ENCODE assay signal across 1 cellular context in genomic region chr17:45430006-45430737, GRCh38.
TF ChIP-seq lines count a peak whose summit lies in the region.

No MANE protein-coding gene starts in this region.

TF ChIP-seq in HepG2, 621 proteins besides CTCF, POLR2A, EP300 and RAD21 (continued from another document and continues in another):
- no peak for TF ChIP-seq GPBP1L1 (CRISPR knock-in tag; IDR thresholded peaks at IDR 0.05)
- no peak for TF ChIP-seq PRDM4 (CRISPR knock-in tag; IDR thresholded peaks at IDR 0.05; ENCODE audit: borderline replicate concordance)
- no peak for TF ChIP-seq ZNF432 (CRISPR knock-in tag; IDR thresholded peaks at IDR 0.05; ENCODE audit: borderline replicate concordance)
- no peak for TF ChIP-seq FOXC1 (CRISPR knock-in tag; IDR thresholded peaks at IDR 0.05; ENCODE audit: borderline replicate concordance)
- TF ChIP-seq, protein P1, sequence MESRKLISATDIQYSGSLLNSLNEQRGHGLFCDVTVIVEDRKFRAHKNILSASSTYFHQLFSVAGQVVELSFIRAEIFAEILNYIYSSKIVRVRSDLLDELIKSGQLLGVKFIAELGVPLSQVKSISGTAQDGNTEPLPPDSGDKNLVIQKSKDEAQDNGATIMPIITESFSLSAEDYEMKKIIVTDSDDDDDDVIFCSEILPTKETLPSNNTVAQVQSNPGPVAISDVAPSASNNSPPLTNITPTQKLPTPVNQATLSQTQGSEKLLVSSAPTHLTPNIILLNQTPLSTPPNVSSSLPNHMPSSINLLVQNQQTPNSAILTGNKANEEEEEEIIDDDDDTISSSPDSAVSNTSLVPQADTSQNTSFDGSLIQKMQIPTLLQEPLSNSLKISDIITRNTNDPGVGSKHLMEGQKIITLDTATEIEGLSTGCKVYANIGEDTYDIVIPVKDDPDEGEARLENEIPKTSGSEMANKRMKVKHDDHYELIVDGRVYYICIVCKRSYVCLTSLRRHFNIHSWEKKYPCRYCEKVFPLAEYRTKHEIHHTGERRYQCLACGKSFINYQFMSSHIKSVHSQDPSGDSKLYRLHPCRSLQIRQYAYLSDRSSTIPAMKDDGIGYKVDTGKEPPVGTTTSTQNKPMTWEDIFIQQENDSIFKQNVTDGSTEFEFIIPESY (CRISPR knock-in tag; IDR thresholded peaks at IDR 0.05): 0 out of 2 replicates have a peak, but pooled peaks have one; percentile 22
- no peak for TF ChIP-seq ZNF143 (CRISPR knock-in tag; IDR thresholded peaks at IDR 0.05)
- no peak for TF ChIP-seq ZNF367 (CRISPR knock-in tag; IDR thresholded peaks at IDR 0.05; ENCODE audit: borderline replicate concordance)
- no peak for TF ChIP-seq ZNF160 (CRISPR knock-in tag; IDR thresholded peaks at IDR 0.05)
- 0 out of 2 replicates have a peak, but pooled peaks have one; percentile 28 for TF ChIP-seq ZMYM2 (CRISPR knock-in tag; IDR thresholded peaks at IDR 0.05)
- TF ChIP-seq SRSF1 (optimal IDR thresholded peaks at IDR 0.05; ENCODE audit: low read depth, low read length): no peak
- no peak for TF ChIP-seq DMAP1 (CRISPR knock-in tag; IDR thresholded peaks at IDR 0.05)
- no peak for TF ChIP-seq TRIM24 (CRISPR knock-in tag; IDR thresholded peaks at IDR 0.05)
- 0 out of 2 replicates have a peak, but pooled peaks have one; percentile 43 for TF ChIP-seq ZHX1 (CRISPR knock-in tag; IDR thresholded peaks at IDR 0.05; ENCODE audit: low read depth)
- no peak for TF ChIP-seq ZFX (CRISPR knock-in tag; IDR thresholded peaks at IDR 0.05; ENCODE audit: low read depth)
- no peak for TF ChIP-seq TBX2 (CRISPR knock-in tag; IDR thresholded peaks at IDR 0.05; ENCODE audit: borderline replicate concordance)
- TF ChIP-seq AHR (CRISPR knock-in tag; IDR thresholded peaks at IDR 0.05): 0 out of 2 replicates have a peak, but pooled peaks have one; percentile 28
- TF ChIP-seq, protein P2, sequence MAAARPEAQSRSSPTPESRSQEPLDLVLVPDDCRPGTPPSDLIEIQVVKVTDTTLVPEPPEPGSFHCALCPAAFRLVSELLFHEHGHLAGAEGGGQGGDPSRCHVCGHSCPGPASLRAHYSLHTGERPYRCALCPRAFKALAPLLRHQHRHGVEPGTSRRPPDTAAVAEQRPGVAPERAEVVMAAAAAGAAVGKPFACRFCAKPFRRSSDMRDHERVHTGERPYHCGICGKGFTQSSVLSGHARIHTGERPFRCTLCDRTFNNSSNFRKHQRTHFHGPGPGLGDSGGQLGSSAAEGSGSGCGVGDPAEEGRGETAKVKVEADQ (CRISPR knock-in tag; IDR thresholded peaks at IDR 0.05; ENCODE audit: borderline replicate concordance): no peak
- TF ChIP-seq GTF3A (CRISPR knock-in tag; conservative IDR thresholded peaks at IDR 0.05): no peak
- TF ChIP-seq, protein P3, sequence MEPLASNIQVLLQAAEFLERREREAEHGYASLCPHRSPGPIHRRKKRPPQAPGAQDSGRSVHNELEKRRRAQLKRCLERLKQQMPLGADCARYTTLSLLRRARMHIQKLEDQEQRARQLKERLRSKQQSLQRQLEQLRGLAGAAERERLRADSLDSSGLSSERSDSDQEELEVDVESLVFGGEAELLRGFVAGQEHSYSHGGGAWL (CRISPR knock-in tag; IDR thresholded peaks at IDR 0.05): no peak
- no peak for TF ChIP-seq ZNF724P (CRISPR knock-in tag; IDR thresholded peaks at IDR 0.05; ENCODE audit: borderline replicate concordance)
- no peak for TF ChIP-seq KAT2B (IDR thresholded peaks at IDR 0.05; ENCODE audit: borderline replicate concordance, low read depth, low read length)
- TF ChIP-seq, protein P4, sequence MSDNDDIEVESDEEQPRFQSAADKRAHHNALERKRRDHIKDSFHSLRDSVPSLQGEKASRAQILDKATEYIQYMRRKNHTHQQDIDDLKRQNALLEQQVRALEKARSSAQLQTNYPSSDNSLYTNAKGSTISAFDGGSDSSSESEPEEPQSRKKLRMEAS (IDR thresholded peaks at IDR 0.05): peak; percentile 25
- TF ChIP-seq FOXK2 (IDR thresholded peaks at IDR 0.05): no peak
- TF ChIP-seq YY1 (IDR thresholded peaks at IDR 0.05; ENCODE audit: insufficient read depth, insufficient replicate concordance, low read depth, low read length): no peak
- TF ChIP-seq NPAS2 (CRISPR knock-in tag; IDR thresholded peaks at IDR 0.05; ENCODE audit: borderline replicate concordance): no peak
- TF ChIP-seq ZNF253 (CRISPR knock-in tag; IDR thresholded peaks at IDR 0.05; ENCODE audit: borderline replicate concordance): no peak
- no peak for TF ChIP-seq PITX1 (CRISPR knock-in tag; IDR thresholded peaks at IDR 0.05)
- TF ChIP-seq ZBTB46 (CRISPR knock-in tag; IDR thresholded peaks at IDR 0.05; ENCODE audit: borderline replicate concordance): no peak
- TF ChIP-seq, protein P5, sequence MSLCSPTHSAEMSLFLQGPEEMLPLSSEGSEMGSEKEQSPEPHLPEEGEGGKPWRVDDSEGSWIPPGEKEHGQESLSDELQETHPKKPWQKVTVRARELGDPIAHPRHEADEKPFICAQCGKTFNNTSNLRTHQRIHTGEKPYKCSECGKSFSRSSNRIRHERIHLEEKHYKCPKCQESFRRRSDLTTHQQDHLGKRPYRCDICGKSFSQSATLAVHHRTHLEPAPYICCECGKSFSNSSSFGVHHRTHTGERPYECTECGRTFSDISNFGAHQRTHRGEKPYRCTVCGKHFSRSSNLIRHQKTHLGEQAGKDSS (CRISPR knock-in tag; IDR thresholded peaks at IDR 0.05; ENCODE audit: borderline replicate concordance, low read depth): no peak
- TF ChIP-seq NRL (CRISPR knock-in tag; IDR thresholded peaks at IDR 0.05; ENCODE audit: borderline replicate concordance): 0 out of 2 replicates have a peak, but pooled peaks have one; percentile 7
- no peak for TF ChIP-seq ZNF34 (CRISPR knock-in tag; IDR thresholded peaks at IDR 0.05; ENCODE audit: borderline replicate concordance)
- peak; percentile 84; the same call in 1 of the 2 replicates for TF ChIP-seq ZNF777 (CRISPR knock-in tag; IDR thresholded peaks at IDR 0.05)
- no peak for TF ChIP-seq NCOA5 (CRISPR knock-in tag; IDR thresholded peaks at IDR 0.05)
- no peak for TF ChIP-seq ZNF512 (CRISPR knock-in tag; IDR thresholded peaks at IDR 0.05)
- TF ChIP-seq CENPX (CRISPR knock-in tag; IDR thresholded peaks at IDR 0.05): no peak
- no peak for TF ChIP-seq ZBTB42 (CRISPR knock-in tag; IDR thresholded peaks at IDR 0.05)
- no peak for TF ChIP-seq IRF2 (CRISPR knock-in tag; IDR thresholded peaks at IDR 0.05)
